ENCODE assay signal across 8 cellular contexts in the genomic region with DNA sequence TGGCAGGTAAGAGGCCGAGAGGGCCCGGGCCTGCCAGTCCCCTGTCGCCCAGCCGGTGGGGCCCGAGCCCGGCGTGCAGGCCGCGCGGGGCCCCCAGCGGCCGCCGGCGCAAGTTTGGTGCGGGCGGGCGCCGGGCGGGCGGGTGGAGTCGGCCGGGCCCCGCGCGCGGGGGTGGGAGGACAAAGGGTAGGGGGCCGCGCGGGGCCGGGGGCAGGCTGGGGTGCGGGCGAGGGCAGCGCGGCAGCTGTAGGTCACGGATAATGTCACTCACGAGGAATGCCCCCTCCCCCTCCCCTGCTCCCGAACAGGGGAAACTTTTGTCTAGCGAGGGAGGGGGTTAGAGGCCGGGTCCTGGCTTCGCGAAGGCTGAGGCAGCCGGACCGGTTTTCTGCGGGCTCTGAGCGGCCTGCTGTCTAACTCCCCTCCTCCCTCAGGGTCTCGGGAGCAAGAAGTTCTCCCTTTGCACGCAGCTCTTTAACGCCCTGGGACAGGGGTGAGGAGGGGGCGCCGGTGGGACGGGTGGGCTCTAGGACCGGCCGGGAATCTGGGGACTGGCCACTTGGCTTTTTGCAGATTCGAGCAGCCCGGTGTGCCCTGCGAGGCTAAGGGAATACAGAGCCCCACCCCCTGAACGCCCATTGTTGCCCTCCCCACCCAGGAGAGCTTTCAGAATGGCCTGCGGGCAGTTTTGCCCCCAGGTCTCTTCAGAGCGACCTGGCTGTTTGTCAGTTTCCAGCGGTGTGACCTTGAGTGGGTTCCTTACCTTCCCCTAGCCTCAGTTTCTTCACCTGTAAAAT. TPM values are rescaled to one million over a fixed set of nuclear protein-coding genes. Genes with fewer than 3 reads are reported as not detected.
DNase-seq lines count a peak whose midpoint lies in the region.

No MANE protein-coding gene starts in this region.

- peaks cover 54% of the 10 kb centered on the region for H3K4me1 ChIP-seq in ES-I3 (ENCODE audit: insufficient read depth, low read length)

- peak overlapping the region; percentile 61 to 98 (median 86) for H3K4me3 ChIP-seq in skin epidermis

- peak overlapping the region; percentile 71 for H3K9ac ChIP-seq in ES-I3 (ENCODE audit: low read depth, low read length)

- peak overlapping the region; percentile 90 to 99 (median 98) for H3K27ac ChIP-seq in skin epidermis

- H3K9me3 ChIP-seq in ES-I3 (ENCODE audit: control insufficient read depth, insufficient read depth, low read length) = no peaks in the 10 kb centered on the region

- no peaks in the 10 kb centered on the region for H3K36me3 ChIP-seq in ES-I3 (ENCODE audit: insufficient read depth, low read length)

- DNase-seq in HT1080 (ENCODE audit: low read depth) (peak; percentile 60), T1000 (lab: John Stamatoyannopoulos, UW) (peak; percentile 39), T47D (ENCODE audit: low read depth in 1 of 2, low spot score in 1 of 2) (peak; percentile 91 to 94), iPS-NIHi11 (ENCODE audit: low spot score) (peak; percentile 84), hepatic stellate cell (ENCODE audit: low spot score) (no peak), HPDE6-E6E7 (ENCODE audit: extremely low spot score) (no peak)

- in situ Hi-C loops in T47D (cut with HindIII; ENCODE audit: low pct_unique_long_range_greater_than_20kb, low sequenced_read_pairs) = no loop called here

RNA-seq across cellular contexts. Expression of a gene that starts 21.3 kb away (rescaled TPM):
- 47.6 and 58.6 TPM in 2 replicates for total RNA-seq in HT1080 (2014; rRNA removed; shearing (Covaris generic))
- 57.5 and 64.7 TPM in 2 replicates for polyA plus RNA-seq in HT1080 (2015; cell fraction: cytosol; rRNA removed)
- 74.6 and 77.4 TPM in 2 replicates for polyA plus RNA-seq in HT1080 (2015; cell fraction: nucleus; rRNA removed)

RNA-seq across cellular contexts. Expression of a gene that starts 37.1 kb away (rescaled TPM):
- total RNA-seq in HT1080 (2014; rRNA removed; shearing (Covaris generic)) = 1,800 and 2,863 TPM in 2 replicates
- polyA plus RNA-seq in HT1080 (2015; cell fraction: cytosol; rRNA removed) = 3,415 and 3,568 TPM in 2 replicates
- polyA plus RNA-seq in HT1080 (2015; cell fraction: nucleus; rRNA removed) = 814 and 883 TPM in 2 replicates

Comparison
In these comparisons a context has a peak if more than half of its experiments do, and no peak if none do; other contexts are left out.
1. DNase-seq: peak in HT1080 (single experiment), T1000 (single experiment), T47D (2 of 2) and iPS-NIHi11 (single experiment); none in hepatic stellate cell (single experiment) and HPDE6-E6E7 (single experiment).